11 cellular contexts compared by ENCODE assay signal in genomic region chr19:40521276-40521675, GRCh38. TPM values are rescaled to one million over a fixed set of nuclear protein-coding genes. Genes with fewer than 3 reads are reported as not detected.
DNase-seq lines count a peak whose midpoint lies in the region; ATAC-seq and TF ChIP-seq lines count a peak whose summit lies in the region.
"Had no signal": no experiment of that assay in that cellular context is flagged by ENCODE, and none has a peak within 500 bp of the region (broad histone marks: within the 10 kb centered on the region; RNA-seq: fewer than 3 reads in every experiment).

No MANE protein-coding gene starts in this region.

- ATAC-seq in GM23338 (no peak), foreskin keratinocyte (no peak), HG02759 (IDR thresholded peaks at IDR 0.05; ENCODE audit: unreplicated experiment) (no peak)

- peaks cover 8% of the 10 kb centered on the region; the same call in 1 of the 2 replicates for H3F3A ChIP-seq in GM23338 (replicated peaks; ENCODE audit: low read depth)

- intact Hi-C loops in testis (cut with DNase I; ENCODE audit: low total_unique reads): no loop called here

- peaks cover 56% of the 10 kb centered on the region for H3K27me3 ChIP-seq in GM23338 (ENCODE audit: insufficient read depth)
- peaks cover 10% of the 10 kb centered on the region for H3K27me3 ChIP-seq in foreskin keratinocyte
- no peaks in the 10 kb centered on the region for H3K27me3 ChIP-seq in testis

- no peak for TF ChIP-seq POLR2A in testis (IDR thresholded peaks at IDR 0.05)

- DNase-seq in DMS 273 (lab: John Stamatoyannopoulos, UW; ENCODE audit: unreplicated experiment): peak; percentile 46
- no peak for DNase-seq in DMS 273 treated with DMSO at 0.1 percent for 48 hours (lab: John Stamatoyannopoulos, UW)
- DNase-seq in GM23338 (ENCODE audit: low spot score): no peak
- no peak for DNase-seq in RWPE1 (ENCODE audit: low spot score)
- DNase-seq in foreskin keratinocyte: no peak
- DNase-seq in NCI-H1930 (lab: John Stamatoyannopoulos, UW): no peak
- no peak for DNase-seq in testis
- DNase-seq: activated T-cell treated with anti-CD3 and anti-CD28 coated beads for 4 hours had no signal

- no peaks in the 10 kb centered on the region for H4K20me1 ChIP-seq in GM23338 (replicated peaks; ENCODE audit: insufficient read depth)

- peaks cover 8% of the 10 kb centered on the region for H3K4me1 Mint-ChIP-seq in GM23338

- WGBS in testis, 2 donors: 83% methylated on average over 7 to 8 of the region's 8 CpGs

- H3K27ac ChIP-seq in GM23338 (ENCODE audit: low read depth): no peak overlapping the region
- H3K27ac ChIP-seq in RWPE1: no peak overlapping the region
- H3K27ac ChIP-seq in foreskin keratinocyte: no peak overlapping the region
- H3K27ac ChIP-seq in testis: no peak overlapping the region
- H3K27ac ChIP-seq: 22Rv1 had no signal

- H3K4me1 ChIP-seq in GM23338 (ENCODE audit: insufficient read depth) (no peaks in the 10 kb centered on the region), foreskin keratinocyte (no peaks in the 10 kb centered on the region), testis (peaks cover 4% of the 10 kb centered on the region)

- peaks cover 5% of the 10 kb centered on the region; the same call in 2 of the 3 replicates for H3K36me3 Mint-ChIP-seq in GM23338 (ENCODE audit: low read depth)

- peaks cover 54% of the 10 kb centered on the region for H3K27me3 Mint-ChIP-seq in GM23338 (ENCODE audit: insufficient read depth, low read depth, poor library complexity)

- no peaks in the 10 kb centered on the region for H3K79me2 ChIP-seq in GM23338 (replicated peaks; ENCODE audit: insufficient read depth)

- H3K9me3 Mint-ChIP-seq in GM23338: peaks cover 20% of the 10 kb centered on the region
- H3K9me3 Mint-ChIP-seq: dendritic cell treated with granulocyte-macrophage colony-stimulating factor and Interleukin-4, amounts not matched to agents 40 ng/mL and 50 ng/mL, for 4 days had no signal

- CTCF ChIA-PET in RWPE1 (lab: Yijun Ruan, JAX): interaction anchor here (0.6 to 1.3 kb wide), 5 partner anchors 62 to 623 kb away, joined by 3 to 6 read pairs (median 4); no protein-coding TSS in a partner anchor

- no peak overlapping the region for H3K4me3 ChIP-seq in GM23338
- no peak overlapping the region for H3K4me3 ChIP-seq in testis

- TF ChIP-seq CTCF in GM23338 (conservative IDR thresholded peaks at IDR 0.05; ENCODE audit: low read depth in 2 of 2) (peak; percentile 13 to 38; a peak in 3 of 4 replicates), RWPE1 (conservative IDR thresholded peaks at IDR 0.05; ENCODE audit: low read depth) (peak; percentile 40), foreskin keratinocyte (conservative IDR thresholded peaks at IDR 0.05) (peak; percentile 53), testis (IDR thresholded peaks at IDR 0.05) (no peak)

- H3K36me3 ChIP-seq in GM23338 (ENCODE audit: insufficient read depth) (no peaks in the 10 kb centered on the region; the same call in 1 of the 2 replicates), testis (ENCODE audit: low read depth, missing control alignments) (no peaks in the 10 kb centered on the region)

- H3K9me3 ChIP-seq in testis: no peaks in the 10 kb centered on the region

- no peak overlapping the region for H3K4me3 Mint-ChIP-seq in GM23338
- H3K4me3 Mint-ChIP-seq: dendritic cell treated with granulocyte-macrophage colony-stimulating factor and Interleukin-4, amounts not matched to agents 40 ng/mL and 50 ng/mL, for 4 days had no signal

- no peak overlapping the region for H2AFZ ChIP-seq in GM23338

- H3K4me2 ChIP-seq in GM23338: no peak overlapping the region

- H3K27ac Mint-ChIP-seq in GM23338: no peak overlapping the region
- H3K27ac Mint-ChIP-seq: dendritic cell treated with granulocyte-macrophage colony-stimulating factor and Interleukin-4, amounts not matched to agents 40 ng/mL and 50 ng/mL, for 4 days had no signal

- H3K9me2 ChIP-seq in GM23338 (ENCODE audit: insufficient read depth): no peaks in the 10 kb centered on the region

- POLR2A ChIA-PET in RWPE1 (lab: Yijun Ruan, JAX; ENCODE audit: low non-redundant PET): no interaction called here

TF ChIP-seq in GM23338, 12 proteins besides CTCF, POLR2A, EP300 and RAD21:
- no peak for TF ChIP-seq ETS1 (IDR thresholded peaks at IDR 0.05)

RNA-seq across cellular contexts. Expression of gene SPTBN4, which starts 54.5 kb away (rescaled TPM):
- total RNA-seq in GM23338 (2014; rRNA removed; shearing (Covaris generic)): 2.3 and 4.5 TPM in 2 replicates
- polyA plus RNA-seq in GM23338 (2016; fragmentation: Nextera tagmentation; extraction: Ambion mirVana) (1.6 and 2.2 TPM in 2 replicates), foreskin keratinocyte (0.51 and 0.52 TPM in 2 replicates), testis (ENCODE audit: insufficient read depth, low read depth, low replicate concordance) (7.2 TPM)
- total RNA-seq in foreskin keratinocyte (0.56 and 0.92 TPM in 2 replicates), testis (10 to 100 TPM; 18.3 to 27.9 TPM)

RNA-seq across cellular contexts. Expression of gene SHKBP1, which starts 55.4 kb away (rescaled TPM):
- 60.0 and 63.2 TPM in 2 replicates for total RNA-seq in GM23338 (2014; rRNA removed; shearing (Covaris generic))
- polyA plus RNA-seq in GM23338 (2016; fragmentation: Nextera tagmentation; extraction: Ambion mirVana) (69.8 and 74.6 TPM in 2 replicates), foreskin keratinocyte (87.0 and 108 TPM in 2 replicates), testis (ENCODE audit: insufficient read depth, low read depth, low replicate concordance) (37.2 TPM)
- total RNA-seq in foreskin keratinocyte (53.0 and 64.8 TPM in 2 replicates), testis (10 to 100 TPM; 35.6 to 56.3 TPM)

RNA-seq across cellular contexts. Expression of gene BLVRB, which starts 55.7 kb away (rescaled TPM):
- total RNA-seq in GM23338 (2014; rRNA removed; shearing (Covaris generic)): 51.7 and 53.7 TPM in 2 replicates
- polyA plus RNA-seq in GM23338 (2016; fragmentation: Nextera tagmentation; extraction: Ambion mirVana): 43.7 and 45.6 TPM in 2 replicates
- total RNA-seq in foreskin keratinocyte: 75.3 and 79.6 TPM in 2 replicates
- polyA plus RNA-seq in foreskin keratinocyte: 101 and 124 TPM in 2 replicates
- total RNA-seq in testis: 10 to 100 TPM; 25.0 to 43.3 TPM
- polyA plus RNA-seq in testis (ENCODE audit: insufficient read depth, low read depth, low replicate concordance): 36.8 TPM

Comparison
In these comparisons a context has a peak if more than half of its experiments do, and no peak if none do; other contexts are left out.
1. CTCF ChIP-seq: peak in GM23338 (2 of 2), RWPE1 (single experiment) and foreskin keratinocyte (single experiment); none in testis (0 of 3).